ENCODE assay signal across 8 cellular contexts in genomic region chr18:23828426-23828825, GRCh38.
DNase-seq lines count a peak whose midpoint lies in the region; ATAC-seq and TF ChIP-seq lines count a peak whose summit lies in the region.

No MANE protein-coding gene starts in this region.

- no peak overlapping the region for H3K4me3 ChIP-seq in Jurkat, Clone E6-1 (ENCODE audit: low read length)
- no peak overlapping the region for H3K4me3 ChIP-seq in hepatocyte
- no peak overlapping the region for H3K4me3 ChIP-seq in GM23338

- no peak overlapping the region for H3K27ac Mint-ChIP-seq in GM23338

- H3K4me1 ChIP-seq in hepatocyte (ENCODE audit: insufficient read depth): peaks cover 11% of the 10 kb centered on the region
- H3K4me1 ChIP-seq in GM23338 (ENCODE audit: insufficient read depth): 0 out of 2 replicates have a peak, but pooled peaks cover 5% of the 10 kb centered on the region

- H3K9me3 ChIP-seq in hepatocyte (ENCODE audit: low read depth): no peaks in the 10 kb centered on the region

- ATAC-seq in GM21529 (IDR thresholded peaks at IDR 0.05; ENCODE audit: unreplicated experiment): peak; percentile 97
- ATAC-seq in HG03025 (IDR thresholded peaks at IDR 0.05; ENCODE audit: low FRiP score, unreplicated experiment): no peak
- ATAC-seq in GM23338: no peak

- 64% methylated on average over 3 of the region's 3 CpGs for WGBS in hepatocyte (ENCODE audit: low lambda C conversion rate, missing lambda C conversion rate)

- no peaks in the 10 kb centered on the region for H3K27me3 ChIP-seq in hepatocyte
- H3K27me3 ChIP-seq in GM23338 (ENCODE audit: insufficient read depth): no peaks in the 10 kb centered on the region

- no peaks in the 10 kb centered on the region for H3K9me2 ChIP-seq in hepatocyte (replicated peaks; ENCODE audit: insufficient read depth)
- H3K9me2 ChIP-seq in GM23338 (ENCODE audit: insufficient read depth): no peaks in the 10 kb centered on the region; the same call in 1 of the 2 replicates

- DNase-seq in GM10266 (ENCODE audit: extremely low spot score) (peak; percentile 48), hepatocyte (ENCODE audit: low spot score) (peak; percentile 62), NCI-H2107 treated with DMSO at 0.1 percent for 48 hours (lab: John Stamatoyannopoulos, UW; ENCODE audit: unreplicated experiment) (no peak), GM23338 (ENCODE audit: low spot score) (no peak)
- DNase-seq in Jurkat, Clone E6-1 (ENCODE audit: low read depth, low spot score): peak; percentile 80
- DNase-seq in activated CD4-positive, alpha-beta T cell treated with anti-CD3 and anti-CD28 coated beads for 48 hours: peak; percentile 36

- no peaks in the 10 kb centered on the region for H3K27me3 Mint-ChIP-seq in GM23338 (ENCODE audit: insufficient read depth, low read depth, poor library complexity)

- no peak overlapping the region for H3K4me3 Mint-ChIP-seq in GM23338

- TF ChIP-seq CTCF in GM10266 (IDR thresholded peaks at IDR 0.05; ENCODE audit: control insufficient read depth, insufficient read depth, low read depth, missing control alignments): no peak
- TF ChIP-seq CTCF in hepatocyte (IDR thresholded peaks at IDR 0.05; ENCODE audit: poor library complexity): no peak
- no peak for TF ChIP-seq CTCF in GM23338 (conservative IDR thresholded peaks at IDR 0.05; ENCODE audit: low read depth in 2 of 2)

- H4K20me1 ChIP-seq in hepatocyte (ENCODE audit: insufficient read depth, poor library complexity, severe bottlenecking) (no peaks in the 10 kb centered on the region), GM23338 (replicated peaks; ENCODE audit: insufficient read depth) (no peaks in the 10 kb centered on the region)

- no peaks in the 10 kb centered on the region; the same call in 2 of the 3 replicates for H3K4me1 Mint-ChIP-seq in GM23338

- no peak overlapping the region for H3K27ac ChIP-seq in hepatocyte
- H3K27ac ChIP-seq in GM23338 (ENCODE audit: low read depth): no peak overlapping the region

- H3K9me3 Mint-ChIP-seq in GM23338: no peaks in the 10 kb centered on the region

- no peaks in the 10 kb centered on the region for H3K36me3 Mint-ChIP-seq in GM23338 (ENCODE audit: low read depth)

- no peaks in the 10 kb centered on the region for H3K79me2 ChIP-seq in hepatocyte
- H3K79me2 ChIP-seq in GM23338 (replicated peaks; ENCODE audit: insufficient read depth): no peaks in the 10 kb centered on the region

- no peak overlapping the region for H2AFZ ChIP-seq in hepatocyte
- H2AFZ ChIP-seq in GM23338: no peak overlapping the region

- no peaks in the 10 kb centered on the region for H3K36me3 ChIP-seq in hepatocyte (replicated peaks; ENCODE audit: insufficient read depth, low read depth)
- no peaks in the 10 kb centered on the region for H3K36me3 ChIP-seq in GM23338 (ENCODE audit: insufficient read depth)

- no peaks in the 10 kb centered on the region for H3F3A ChIP-seq in GM23338 (replicated peaks; ENCODE audit: low read depth)

- no peak overlapping the region for H3K4me2 ChIP-seq in hepatocyte
- H3K4me2 ChIP-seq in GM23338: no peak overlapping the region

TF ChIP-seq in GM23338, 12 proteins besides CTCF, POLR2A, EP300 and RAD21 (continues in another document):
- TF ChIP-seq EZH2phosphoT487 (IDR thresholded peaks at IDR 0.05; ENCODE audit: unreplicated experiment) (no peak), EZH2 (IDR thresholded peaks at IDR 0.05; ENCODE audit: low read depth, unreplicated experiment) (no peak), STAT1 (IDR thresholded peaks at IDR 0.05; ENCODE audit: unreplicated experiment) (no peak), ZNF331 (CRISPR knock-in tag; IDR thresholded peaks at IDR 0.05; ENCODE audit: low read depth) (no peak), JUNB (IDR thresholded peaks at IDR 0.05; ENCODE audit: unreplicated experiment) (no peak), REST (IDR thresholded peaks at IDR 0.05; ENCODE audit: unreplicated experiment) (no peak)
- TF ChIP-seq, protein P1, sequence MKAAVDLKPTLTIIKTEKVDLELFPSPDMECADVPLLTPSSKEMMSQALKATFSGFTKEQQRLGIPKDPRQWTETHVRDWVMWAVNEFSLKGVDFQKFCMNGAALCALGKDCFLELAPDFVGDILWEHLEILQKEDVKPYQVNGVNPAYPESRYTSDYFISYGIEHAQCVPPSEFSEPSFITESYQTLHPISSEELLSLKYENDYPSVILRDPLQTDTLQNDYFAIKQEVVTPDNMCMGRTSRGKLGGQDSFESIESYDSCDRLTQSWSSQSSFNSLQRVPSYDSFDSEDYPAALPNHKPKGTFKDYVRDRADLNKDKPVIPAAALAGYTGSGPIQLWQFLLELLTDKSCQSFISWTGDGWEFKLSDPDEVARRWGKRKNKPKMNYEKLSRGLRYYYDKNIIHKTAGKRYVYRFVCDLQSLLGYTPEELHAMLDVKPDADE (IDR thresholded peaks at IDR 0.05): no peak

Comparison
In these comparisons a context has a peak if more than half of its experiments do, and no peak if none do; other contexts are left out.
1. DNase-seq: peak in GM10266 (single experiment), Jurkat, Clone E6-1 (single experiment), activated CD4-positive, alpha-beta T cell treated with anti-CD3 and anti-CD28 coated beads for 48 hours (single experiment) and hepatocyte (single experiment); none in NCI-H2107 treated with DMSO at 0.1 percent for 48 hours (single experiment) and GM23338 (single experiment).